In the genomic region with DNA sequence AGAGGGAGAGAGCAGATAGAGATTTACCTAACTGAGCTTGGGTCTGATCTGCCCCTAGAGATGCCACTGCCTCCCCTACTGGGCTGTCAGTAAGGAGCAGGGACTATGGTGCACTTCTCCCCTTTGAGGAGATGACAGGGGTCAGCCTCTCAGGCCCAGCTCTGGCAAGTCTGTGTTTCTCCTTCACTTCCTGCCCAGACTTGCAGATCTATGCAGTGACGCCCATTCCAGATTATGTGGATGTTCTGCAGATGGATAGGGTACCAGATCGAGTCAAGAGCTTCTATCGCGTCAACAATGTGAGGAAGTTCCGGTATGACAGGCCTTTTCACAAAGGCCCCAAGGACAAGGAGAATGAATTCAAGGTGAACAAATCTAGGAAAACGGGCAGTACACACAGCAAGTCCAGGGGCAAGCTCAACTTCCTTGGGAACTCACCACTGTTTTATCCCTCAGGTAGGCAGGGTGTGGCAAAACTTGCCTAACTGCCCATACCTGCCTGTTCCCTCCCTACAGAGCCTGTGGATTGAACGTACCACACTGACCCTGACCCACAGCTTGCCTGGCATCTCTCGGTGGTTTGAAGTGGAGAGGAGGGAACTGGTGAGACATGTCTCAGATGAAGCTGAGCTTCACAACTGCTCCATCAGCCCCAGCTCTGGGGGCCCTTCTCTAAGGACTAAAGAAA, we compare ENCODE assay signal across 21 cellular contexts.
"Had no signal": no experiment of that assay in that cellular context is flagged by ENCODE, and none has a peak within 500 bp of the region (broad histone marks: within the 10 kb centered on the region; RNA-seq: fewer than 3 reads in every experiment).

No MANE protein-coding gene starts in this region.

- H3K27me3 Mint-ChIP-seq: activated naive CD8-positive, alpha-beta T cell treated with anti-CD3 and anti-CD28 coated beads for 36 hours; naive thymus-derived CD8-positive, alpha-beta T cell; progenitor cell of endocrine pancreas had no signal

- H3K4me1 ChIP-seq: left lung, thyroid gland had no signal

- H3K4me1 Mint-ChIP-seq: immature natural killer cell, mesothelial cell of epicardium had no signal

- H3K36me3 ChIP-seq: left lung, WERI-Rb-1 had no signal

- H3K4me3 Mint-ChIP-seq: activated CD8-positive, alpha-beta T cell treated with anti-CD3 and anti-CD28 coated beads, Interleukin-2, amount 10 ng/mL, durations not matched to agents 7 days and 5 days; activated naive CD8-positive, alpha-beta T cell treated with anti-CD3 and anti-CD28 coated beads for 36 hours; immature natural killer cell; mesothelial cell of epicardium; naive thymus-derived CD8-positive, alpha-beta T cell; T-helper 2 cell treated with Interferon-gamma antibody and Interleukin-4, amounts not matched to agents 5 μg/mL and 100 μg/mL, for 36 hours had no signal

- H3K36me3 Mint-ChIP-seq: activated naive CD8-positive, alpha-beta T cell treated with anti-CD3 and anti-CD28 coated beads for 36 hours; immature natural killer cell had no signal

- DNase-seq: activated CD4-positive, alpha-beta T cell treated with anti-CD3 and anti-CD28 coated beads, Interleukin-2, amount 50 U/mL, for 1 hour; activated CD4-positive, CD25-positive, alpha-beta regulatory T cell treated with anti-CD3 and anti-CD28 coated beads, Interleukin-2, amount 50 U/mL, for 72 hours; activated CD8-positive, alpha-beta T cell treated with anti-CD3 and anti-CD28 coated beads, Interleukin-2, amount 10 ng/mL, durations not matched to agents 7 days and 5 days; activated naive CD4-positive, alpha-beta T cell treated with Interleukin-2 at 50 U/mL for 16 hours; activated naive CD8-positive, alpha-beta T cell treated with anti-CD3 and anti-CD28 coated beads for 36 hours; activated T-cell treated with anti-CD3 and anti-CD28 coated beads, Interleukin-2, amount 50 U/mL, for 1 hour; cerebellar nuclear complex; foreskin melanocyte; immature natural killer cell; kidney glomerular epithelial cell; left lung; stimulated activated CD4-positive, alpha-beta T cell treated with anti-CD3 and anti-CD28 coated beads, Interleukin-2, amount 100 ng/mL, for 48 hours; stimulated activated naive CD4-positive, alpha-beta T cell treated with Interleukin-2 at 50 U/mL for 16 hours; thyroid gland; WERI-Rb-1 had no signal

- H3K9me3 Mint-ChIP-seq: activated naive CD8-positive, alpha-beta T cell treated with anti-CD3 and anti-CD28 coated beads for 36 hours; immature natural killer cell; mesothelial cell of epicardium; naive thymus-derived CD8-positive, alpha-beta T cell; T-helper 2 cell treated with Interferon-gamma antibody and Interleukin-4, amounts not matched to agents 5 μg/mL and 100 μg/mL, for 36 hours had no signal

- H3K27ac Mint-ChIP-seq: activated CD8-positive, alpha-beta T cell treated with anti-CD3 and anti-CD28 coated beads, Interleukin-2, amount 10 ng/mL, durations not matched to agents 7 days and 5 days; activated naive CD8-positive, alpha-beta T cell treated with anti-CD3 and anti-CD28 coated beads for 36 hours; immature natural killer cell; mesothelial cell of epicardium; naive thymus-derived CD8-positive, alpha-beta T cell; progenitor cell of endocrine pancreas; T-helper 2 cell treated with Interferon-gamma antibody and Interleukin-4, amounts not matched to agents 5 μg/mL and 100 μg/mL, for 36 hours had no signal

- H3K27me3 ChIP-seq: left lung, thyroid gland had no signal

- H3K9me3 ChIP-seq: left lung, thyroid gland had no signal

- H3K4me3 ChIP-seq: coronary artery, left lung, lung, thyroid gland had no signal

- H3K27ac ChIP-seq: coronary artery, left lung, thyroid gland, WERI-Rb-1 had no signal

- ATAC-seq: activated CD8-positive, alpha-beta T cell treated with anti-CD3 and anti-CD28 coated beads, Interleukin-2, amount 10 ng/mL, durations not matched to agents 7 days and 5 days; left lung; naive thymus-derived CD8-positive, alpha-beta T cell had no signal
